Comparison of ENCODE assay signal across 1 cellular context in the genomic region with DNA sequence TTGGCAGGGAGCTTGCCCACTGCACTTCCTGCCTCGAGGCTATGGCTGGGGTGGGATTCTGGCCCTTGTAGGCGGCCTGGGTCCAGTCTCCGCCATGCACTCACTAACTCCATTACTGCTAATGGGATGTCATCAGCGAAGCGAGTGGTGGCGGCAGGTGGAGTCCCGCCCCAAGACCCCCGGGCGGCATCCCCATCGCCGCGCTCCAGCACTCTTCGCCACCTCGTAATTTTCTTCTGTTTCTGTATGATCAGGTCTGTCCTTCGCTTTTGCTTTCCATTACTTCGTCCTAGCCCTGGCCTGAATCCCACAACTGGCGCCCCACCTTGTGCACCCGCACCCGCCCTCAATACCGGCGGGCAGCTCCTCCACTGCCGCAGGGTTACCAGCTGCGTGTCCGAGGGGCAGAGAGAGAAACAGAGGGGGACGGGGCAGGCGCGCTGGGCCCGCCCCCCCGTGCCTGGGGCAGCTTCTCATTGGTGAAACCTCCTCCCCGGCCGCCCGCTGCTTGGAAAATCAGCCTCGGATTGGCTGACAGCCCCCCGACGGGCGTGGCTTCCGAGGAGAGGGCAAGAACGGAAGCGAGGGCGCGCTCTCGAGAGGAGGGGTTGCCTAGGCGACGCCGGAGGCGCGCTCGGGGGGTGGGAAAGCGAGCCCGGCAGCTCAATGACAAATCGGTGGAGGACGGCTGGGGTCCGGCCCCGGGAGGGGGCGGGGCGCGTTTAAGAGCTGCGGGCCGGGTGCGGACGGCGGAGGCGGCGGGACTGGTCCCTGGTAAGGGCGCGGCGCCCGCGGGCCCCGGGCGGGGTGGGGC.
TF ChIP-seq lines count a peak whose summit lies in the region.

A gene with protein sequence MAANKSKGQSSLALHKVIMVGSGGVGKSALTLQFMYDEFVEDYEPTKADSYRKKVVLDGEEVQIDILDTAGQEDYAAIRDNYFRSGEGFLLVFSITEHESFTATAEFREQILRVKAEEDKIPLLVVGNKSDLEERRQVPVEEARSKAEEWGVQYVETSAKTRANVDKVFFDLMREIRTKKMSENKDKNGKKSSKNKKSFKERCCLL (plus strand): TSS at position 646 of the 814 bp plus-strand sequence. CDS start 25,813 bp downstream, outside the sequence.

TF ChIP-seq in K562, 482 proteins besides CTCF, POLR2A, EP300 and RAD21 (continued from another document and continues in another):
- TF ChIP-seq, protein P1, sequence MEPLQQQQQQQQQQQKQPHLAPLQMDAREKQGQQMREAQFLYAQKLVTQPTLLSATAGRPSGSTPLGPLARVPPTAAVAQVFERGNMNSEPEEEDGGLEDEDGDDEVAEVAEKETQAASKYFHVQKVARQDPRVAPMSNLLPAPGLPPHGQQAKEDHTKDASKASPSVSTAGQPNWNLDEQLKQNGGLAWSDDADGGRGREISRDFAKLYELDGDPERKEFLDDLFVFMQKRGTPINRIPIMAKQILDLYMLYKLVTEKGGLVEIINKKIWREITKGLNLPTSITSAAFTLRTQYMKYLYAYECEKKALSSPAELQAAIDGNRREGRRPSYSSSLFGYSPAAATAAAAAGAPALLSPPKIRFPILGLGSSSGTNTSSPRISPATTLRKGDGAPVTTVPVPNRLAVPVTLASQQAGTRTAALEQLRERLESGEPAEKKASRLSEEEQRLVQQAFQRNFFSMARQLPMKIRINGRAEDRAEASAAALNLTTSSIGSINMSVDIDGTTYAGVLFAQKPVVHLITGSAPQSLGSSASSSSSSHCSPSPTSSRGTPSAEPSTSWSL (CRISPR knock-in tag; IDR thresholded peaks at IDR 0.05; ENCODE audit: borderline replicate concordance) = no peak
- no peak for TF ChIP-seq NR2C2 (CRISPR knock-in tag; IDR thresholded peaks at IDR 0.05)
- TF ChIP-seq NR2C2 (tag; IDR thresholded peaks at IDR 0.05) = peak; percentile 29; the same call in 1 of the 2 replicates
- TF ChIP-seq, protein P2, sequence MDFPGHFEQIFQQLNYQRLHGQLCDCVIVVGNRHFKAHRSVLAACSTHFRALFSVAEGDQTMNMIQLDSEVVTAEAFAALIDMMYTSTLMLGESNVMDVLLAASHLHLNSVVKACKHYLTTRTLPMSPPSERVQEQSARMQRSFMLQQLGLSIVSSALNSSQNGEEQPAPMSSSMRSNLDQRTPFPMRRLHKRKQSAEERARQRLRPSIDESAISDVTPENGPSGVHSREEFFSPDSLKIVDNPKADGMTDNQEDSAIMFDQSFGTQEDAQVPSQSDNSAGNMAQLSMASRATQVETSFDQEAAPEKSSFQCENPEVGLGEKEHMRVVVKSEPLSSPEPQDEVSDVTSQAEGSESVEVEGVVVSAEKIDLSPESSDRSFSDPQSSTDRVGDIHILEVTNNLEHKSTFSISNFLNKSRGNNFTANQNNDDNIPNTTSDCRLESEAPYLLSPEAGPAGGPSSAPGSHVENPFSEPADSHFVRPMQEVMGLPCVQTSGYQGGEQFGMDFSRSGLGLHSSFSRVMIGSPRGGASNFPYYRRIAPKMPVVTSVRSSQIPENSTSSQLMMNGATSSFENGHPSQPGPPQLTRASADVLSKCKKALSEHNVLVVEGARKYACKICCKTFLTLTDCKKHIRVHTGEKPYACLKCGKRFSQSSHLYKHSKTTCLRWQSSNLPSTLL (IDR thresholded peaks at IDR 0.05) = 0 out of 2 replicates have a peak, but pooled peaks have one; percentile 28
- TF ChIP-seq LARP7 (IDR thresholded peaks at IDR 0.05) = peak; percentile 48; the same call in 1 of the 2 replicates
- TF ChIP-seq, protein P3, sequence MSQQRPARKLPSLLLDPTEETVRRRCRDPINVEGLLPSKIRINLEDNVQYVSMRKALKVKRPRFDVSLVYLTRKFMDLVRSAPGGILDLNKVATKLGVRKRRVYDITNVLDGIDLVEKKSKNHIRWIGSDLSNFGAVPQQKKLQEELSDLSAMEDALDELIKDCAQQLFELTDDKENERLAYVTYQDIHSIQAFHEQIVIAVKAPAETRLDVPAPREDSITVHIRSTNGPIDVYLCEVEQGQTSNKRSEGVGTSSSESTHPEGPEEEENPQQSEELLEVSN (IDR thresholded peaks at IDR 0.05; ENCODE audit: borderline replicate concordance in 1 of 2, extremely low read depth in 1 of 2, insufficient read depth in 1 of 2, insufficient read length in 1 of 2, low read depth in 1 of 2, low read length in 1 of 2, poor library complexity in 1 of 2, severe bottlenecking in 1 of 2) = peak in 1 of 2 experiments; percentile 27
- TF ChIP-seq ZNF830 (CRISPR knock-in tag; IDR thresholded peaks at IDR 0.05) = peak; percentile 94; the same call in 1 of the 2 replicates
- TF ChIP-seq NRF1 (conservative IDR thresholded peaks at IDR 0.05 in 1 of 2, IDR thresholded peaks at IDR 0.05 in 1 of 2) = peak; percentile 55 to 69; a peak in 3 of 4 replicates
- TF ChIP-seq, protein P4, sequence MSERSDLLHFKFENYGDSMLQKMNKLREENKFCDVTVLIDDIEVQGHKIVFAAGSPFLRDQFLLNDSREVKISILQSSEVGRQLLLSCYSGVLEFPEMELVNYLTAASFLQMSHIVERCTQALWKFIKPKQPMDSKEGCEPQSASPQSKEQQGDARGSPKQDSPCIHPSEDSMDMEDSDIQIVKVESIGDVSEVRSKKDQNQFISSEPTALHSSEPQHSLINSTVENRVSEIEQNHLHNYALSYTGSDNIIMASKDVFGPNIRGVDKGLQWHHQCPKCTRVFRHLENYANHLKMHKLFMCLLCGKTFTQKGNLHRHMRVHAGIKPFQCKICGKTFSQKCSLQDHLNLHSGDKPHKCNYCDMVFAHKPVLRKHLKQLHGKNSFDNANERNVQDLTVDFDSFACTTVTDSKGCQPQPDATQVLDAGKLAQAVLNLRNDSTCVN (CRISPR knock-in tag; IDR thresholded peaks at IDR 0.05) = 0 out of 2 replicates have a peak, but pooled peaks have one; percentile 62
- peak; percentile 31; the same call in 1 of the 2 replicates for TF ChIP-seq EGR1 (conservative IDR thresholded peaks at IDR 0.05)
- peak; percentile 75; the same call in 1 of the 2 replicates for TF ChIP-seq OTX1 (CRISPR knock-in tag; IDR thresholded peaks at IDR 0.05)
- peak; percentile 8; the same call in 1 of the 2 replicates for TF ChIP-seq POLR2G (IDR thresholded peaks at IDR 0.05; ENCODE audit: low read depth, low read length)
- TF ChIP-seq ZNF224 (CRISPR knock-in tag; IDR thresholded peaks at IDR 0.05) = no peak
- TF ChIP-seq RBM25 (IDR thresholded peaks at IDR 0.05; ENCODE audit: low read depth, low read length, severe bottlenecking) = peak; percentile 88
- TF ChIP-seq, protein P5, sequence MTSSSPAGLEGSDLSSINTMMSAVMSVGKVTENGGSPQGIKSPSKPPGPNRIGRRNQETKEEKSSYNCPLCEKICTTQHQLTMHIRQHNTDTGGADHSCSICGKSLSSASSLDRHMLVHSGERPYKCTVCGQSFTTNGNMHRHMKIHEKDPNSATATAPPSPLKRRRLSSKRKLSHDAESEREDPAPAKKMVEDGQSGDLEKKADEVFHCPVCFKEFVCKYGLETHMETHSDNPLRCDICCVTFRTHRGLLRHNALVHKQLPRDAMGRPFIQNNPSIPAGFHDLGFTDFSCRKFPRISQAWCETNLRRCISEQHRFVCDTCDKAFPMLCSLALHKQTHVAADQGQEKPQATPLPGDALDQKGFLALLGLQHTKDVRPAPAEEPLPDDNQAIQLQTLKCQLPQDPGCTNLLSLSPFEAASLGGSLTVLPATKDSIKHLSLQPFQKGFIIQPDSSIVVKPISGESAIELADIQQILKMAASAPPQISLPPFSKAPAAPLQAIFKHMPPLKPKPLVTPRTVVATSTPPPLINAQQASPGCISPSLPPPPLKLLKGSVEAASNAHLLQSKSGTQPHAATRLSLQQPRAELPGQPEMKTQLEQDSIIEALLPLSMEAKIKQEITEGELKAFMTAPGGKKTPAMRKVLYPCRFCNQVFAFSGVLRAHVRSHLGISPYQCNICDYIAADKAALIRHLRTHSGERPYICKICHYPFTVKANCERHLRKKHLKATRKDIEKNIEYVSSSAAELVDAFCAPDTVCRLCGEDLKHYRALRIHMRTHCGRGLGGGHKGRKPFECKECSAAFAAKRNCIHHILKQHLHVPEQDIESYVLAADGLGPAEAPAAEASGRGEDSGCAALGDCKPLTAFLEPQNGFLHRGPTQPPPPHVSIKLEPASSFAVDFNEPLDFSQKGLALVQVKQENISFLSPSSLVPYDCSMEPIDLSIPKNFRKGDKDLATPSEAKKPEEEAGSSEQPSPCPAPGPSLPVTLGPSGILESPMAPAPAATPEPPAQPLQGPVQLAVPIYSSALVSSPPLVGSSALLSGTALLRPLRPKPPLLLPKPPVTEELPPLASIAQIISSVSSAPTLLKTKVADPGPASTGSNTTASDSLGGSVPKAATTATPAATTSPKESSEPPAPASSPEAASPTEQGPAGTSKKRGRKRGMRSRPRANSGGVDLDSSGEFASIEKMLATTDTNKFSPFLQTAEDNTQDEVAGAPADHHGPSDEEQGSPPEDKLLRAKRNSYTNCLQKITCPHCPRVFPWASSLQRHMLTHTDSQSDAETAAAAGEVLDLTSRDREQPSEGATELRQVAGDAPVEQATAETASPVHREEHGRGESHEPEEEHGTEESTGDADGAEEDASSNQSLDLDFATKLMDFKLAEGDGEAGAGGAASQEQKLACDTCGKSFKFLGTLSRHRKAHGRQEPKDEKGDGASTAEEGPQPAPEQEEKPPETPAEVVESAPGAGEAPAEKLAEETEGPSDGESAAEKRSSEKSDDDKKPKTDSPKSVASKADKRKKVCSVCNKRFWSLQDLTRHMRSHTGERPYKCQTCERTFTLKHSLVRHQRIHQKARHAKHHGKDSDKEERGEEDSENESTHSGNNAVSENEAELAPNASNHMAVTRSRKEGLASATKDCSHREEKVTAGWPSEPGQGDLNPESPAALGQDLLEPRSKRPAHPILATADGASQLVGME (CRISPR knock-in tag; IDR thresholded peaks at IDR 0.05) = 0 out of 2 replicates have a peak, but pooled peaks have one; percentile 64
- TF ChIP-seq DNMT1 (IDR thresholded peaks at IDR 0.05) = no peak
- TF ChIP-seq ASH1L (IDR thresholded peaks at IDR 0.05; ENCODE audit: borderline replicate concordance, low read depth, partially characterized antibody) = peak; percentile 69
- no peak for TF ChIP-seq ZC3H8 (IDR thresholded peaks at IDR 0.05)
- TF ChIP-seq CREB1 (IDR thresholded peaks at IDR 0.05) = peak; percentile 33; the same call in 1 of the 2 replicates
- TF ChIP-seq CREB1 (CRISPR knock-in tag; IDR thresholded peaks at IDR 0.05) = no peak
- TF ChIP-seq HNRNPL (IDR thresholded peaks at IDR 0.05; ENCODE audit: low read depth, low read length) = peak; percentile 69; the same call in 1 of the 2 replicates
- peak; percentile 29; the same call in 1 of the 2 replicates for TF ChIP-seq ELF2 (CRISPR knock-in tag; IDR thresholded peaks at IDR 0.05)
- TF ChIP-seq SAFB2 (IDR thresholded peaks at IDR 0.05; ENCODE audit: borderline replicate concordance, low read depth, low read length, severe bottlenecking) = no peak
- TF ChIP-seq ZFP36 (IDR thresholded peaks at IDR 0.05; ENCODE audit: low read depth, low read length, partially characterized antibody) = no peak
- TF ChIP-seq ZNF76 (CRISPR knock-in tag; IDR thresholded peaks at IDR 0.05; ENCODE audit: borderline replicate concordance) = 0 out of 2 replicates have a peak, but pooled peaks have one; percentile 41
- no peak for TF ChIP-seq CC2D1A (IDR thresholded peaks at IDR 0.05)
